In genomic region chr1:6623269-6623965, GRCh38 we compare ENCODE assay signal across 16 cellular contexts. TPM values are rescaled to one million over a fixed set of nuclear protein-coding genes. Genes with fewer than 3 reads are reported as not detected.
DNase-seq lines count a peak whose midpoint lies in the region; ATAC-seq and TF ChIP-seq lines count a peak whose summit lies in the region.
"Had no signal": no experiment of that assay in that cellular context is flagged by ENCODE, and none has a peak within 500 bp of the region (broad histone marks: within the 10 kb centered on the region; RNA-seq: fewer than 3 reads in every experiment).

No MANE protein-coding gene starts in this region.

- H3K4me3 ChIP-seq in GM23338: no peak overlapping the region
- no peak overlapping the region for H3K4me3 ChIP-seq in mesodermal cell (ENCODE audit: extremely low read depth, insufficient read depth, low read length, poor library complexity, severe bottlenecking)
- no peak overlapping the region for H3K4me3 ChIP-seq in colonic mucosa
- H3K4me3 ChIP-seq: left ventricle myocardium inferior had no signal

- no peak overlapping the region for H3K9ac ChIP-seq in colonic mucosa (ENCODE audit: low read depth in 2 of 2, low read length in 2 of 2)

- H3F3A ChIP-seq in GM23338 (replicated peaks; ENCODE audit: low read depth): peaks cover 34% of the 10 kb centered on the region

- H3K27ac ChIP-seq in 22Rv1: peak overlapping the region; percentile 90
- peak overlapping the region; percentile 88 for H3K27ac ChIP-seq in GM23338 (ENCODE audit: low read depth)
- H3K27ac ChIP-seq in mesodermal cell (ENCODE audit: low read depth, low read length, severe bottlenecking): peak overlapping the region; percentile 33
- H3K27ac ChIP-seq in colonic mucosa: no peak overlapping the region
- H3K27ac ChIP-seq: left ventricle myocardium inferior had no signal

- intact Hi-C loops in colonic mucosa (cut with DNase I): no loop called here

- H3K4me1 ChIP-seq in GM23338 (ENCODE audit: insufficient read depth): peaks cover 10% of the 10 kb centered on the region
- peaks cover 23% of the 10 kb centered on the region for H3K4me1 ChIP-seq in mesodermal cell (ENCODE audit: control insufficient read depth, insufficient read depth, low read length, poor library complexity, severe bottlenecking)
- H3K4me1 ChIP-seq in colonic mucosa: peaks cover 11% of the 10 kb centered on the region

- peaks cover 72% of the 10 kb centered on the region for H3K79me2 ChIP-seq in GM23338 (replicated peaks; ENCODE audit: insufficient read depth)

- H3K36me3 ChIP-seq in GM23338 (ENCODE audit: insufficient read depth) (peaks cover 21% of the 10 kb centered on the region), mesodermal cell (ENCODE audit: control insufficient read depth, insufficient read depth, low read length) (peaks cover 86% of the 10 kb centered on the region), colonic mucosa (no peaks in the 10 kb centered on the region)

- peaks cover 57% of the 10 kb centered on the region for H3K36me3 Mint-ChIP-seq in GM23338 (ENCODE audit: low read depth)

- ATAC-seq in GM23338 (no peak), HG02840 (IDR thresholded peaks at IDR 0.05; ENCODE audit: low FRiP score, unreplicated experiment) (no peak)
- ATAC-seq: activated naive CD4-positive, alpha-beta T cell treated with anti-CD3 and anti-CD28 coated beads, Interleukin-2, amount 50 U/mL, for 72 hours had no signal

- H3K27me3 Mint-ChIP-seq in GM23338 (ENCODE audit: insufficient read depth, low read depth, poor library complexity): peaks cover 15% of the 10 kb centered on the region

- peaks cover 55% of the 10 kb centered on the region for H4K20me1 ChIP-seq in GM23338 (replicated peaks; ENCODE audit: insufficient read depth)

- H3K27me3 ChIP-seq in GM23338 (ENCODE audit: insufficient read depth) (no peaks in the 10 kb centered on the region), colonic mucosa (no peaks in the 10 kb centered on the region)

- DNase-seq in GM23338 (ENCODE audit: low spot score) (no peak), amniotic epithelial cell (ENCODE audit: low read depth) (peak; percentile 74), NCI-H2081 (lab: John Stamatoyannopoulos, UW) (no peak), colonic mucosa (no peak), NCI-H187 treated with DMSO at 0.1 percent for 48 hours (lab: John Stamatoyannopoulos, UW) (no peak)
- DNase-seq: activated CD4-positive, alpha-beta T cell treated with anti-CD3 and anti-CD28 coated beads for 4 hours; left ventricle myocardium inferior; NCI-H1105 treated with DMSO at 0.1 percent for 48 hours; NCI-H2227 treated with DMSO at 0.1 percent for 48 hours; retina; Right ventricle myocardium superior; T-helper 9 cell had no signal

- H3K4me1 Mint-ChIP-seq in GM23338: peaks cover 20% of the 10 kb centered on the region

- H3K9me2 ChIP-seq in GM23338 (ENCODE audit: insufficient read depth): no peaks in the 10 kb centered on the region

- 91 to 92% methylated on average over 12 of the region's 14 CpGs for WGBS in mesodermal cell (ENCODE audit: insufficient coverage in 2 of 2), 2 experiments

- no peak overlapping the region; the same call in 2 of the 3 replicates for H3K4me3 Mint-ChIP-seq in GM23338

- H3K4me2 ChIP-seq in GM23338: no peak overlapping the region

- H2AFZ ChIP-seq in GM23338: no peak overlapping the region

- TF ChIP-seq CTCF in 22Rv1 (IDR thresholded peaks at IDR 0.05): no peak
- no peak for TF ChIP-seq CTCF in GM23338 (conservative IDR thresholded peaks at IDR 0.05; ENCODE audit: low read depth in 2 of 2)
- TF ChIP-seq CTCF in colonic mucosa (IDR thresholded peaks at IDR 0.05): no peak

- no peak overlapping the region for H3K27ac Mint-ChIP-seq in GM23338

- H3K9me3 ChIP-seq in mesodermal cell (ENCODE audit: control insufficient read depth, low read length): no peaks in the 10 kb centered on the region
- no peaks in the 10 kb centered on the region for H3K9me3 ChIP-seq in colonic mucosa
- H3K9me3 ChIP-seq: left ventricle myocardium inferior had no signal

- H3K9me3 Mint-ChIP-seq in GM23338: no peaks in the 10 kb centered on the region
- H3K9me3 Mint-ChIP-seq: activated naive CD4-positive, alpha-beta T cell treated with anti-CD3 and anti-CD28 coated beads, Interleukin-2, amount 50 U/mL, for 72 hours had no signal

TF ChIP-seq in GM23338, 12 proteins besides CTCF, POLR2A, EP300 and RAD21 (continues in another document):
- no peak for TF ChIP-seq POLR2AphosphoS5 (IDR thresholded peaks at IDR 0.05; ENCODE audit: low read depth)
- TF ChIP-seq ETS1 (IDR thresholded peaks at IDR 0.05): no peak
- no peak for TF ChIP-seq EZH2phosphoT487 (IDR thresholded peaks at IDR 0.05; ENCODE audit: unreplicated experiment)
- TF ChIP-seq ZNF331 (CRISPR knock-in tag; IDR thresholded peaks at IDR 0.05; ENCODE audit: low read depth): no peak
- no peak for TF ChIP-seq REST (IDR thresholded peaks at IDR 0.05; ENCODE audit: unreplicated experiment)
- TF ChIP-seq EZH2 (IDR thresholded peaks at IDR 0.05; ENCODE audit: low read depth, unreplicated experiment): no peak
- TF ChIP-seq ZNF114 (CRISPR knock-in tag; IDR thresholded peaks at IDR 0.05): no peak
- TF ChIP-seq NANOG (IDR thresholded peaks at IDR 0.05; ENCODE audit: borderline replicate concordance): no peak

RNA-seq across cellular contexts. Expression of gene THAP3, which starts 1.3 kb away (rescaled TPM):
- 15.1 and 18.6 TPM in 2 replicates for total RNA-seq in GM23338 (2014; rRNA removed; shearing (Covaris generic))
- 20.9 and 23.8 TPM in 2 replicates for polyA plus RNA-seq in GM23338 (2016; fragmentation: Nextera tagmentation; extraction: Ambion mirVana)
- polyA plus RNA-seq in mesodermal cell (2013, experiment 1 of 2): 24.1 TPM
- 21.9 TPM for polyA plus RNA-seq in mesodermal cell (2013, experiment 2 of 2)
- total RNA-seq in colonic mucosa: 10 to 100 TPM in 1 of 2 donors, 1 to 10 TPM in 1; 9.1 to 18.2 TPM

RNA-seq across cellular contexts. Expression of gene PHF13, which starts 9.9 kb away (rescaled TPM):
- 33.2 and 37.1 TPM in 2 replicates for total RNA-seq in GM23338 (2014; rRNA removed; shearing (Covaris generic))
- polyA plus RNA-seq in GM23338 (2016; fragmentation: Nextera tagmentation; extraction: Ambion mirVana): 10.4 and 12.1 TPM in 2 replicates
- polyA plus RNA-seq in mesodermal cell (2013, experiment 1 of 2): 26.7 TPM
- polyA plus RNA-seq in mesodermal cell (2013, experiment 2 of 2): 22.6 TPM
- 10 to 100 TPM in 1 of 2 donors, 1 to 10 TPM in 1; 8.0 to 13.4 TPM for total RNA-seq in colonic mucosa

RNA-seq across cellular contexts. Expression of gene KLHL21, which starts 20.7 kb away (rescaled TPM):
- 31.1 and 35.9 TPM in 2 replicates for total RNA-seq in GM23338 (2014; rRNA removed; shearing (Covaris generic))
- polyA plus RNA-seq in GM23338 (2016; fragmentation: Nextera tagmentation; extraction: Ambion mirVana): 7.3 and 7.8 TPM in 2 replicates
- 7.8 TPM for polyA plus RNA-seq in mesodermal cell (2013, experiment 1 of 2)
- 7.7 TPM for polyA plus RNA-seq in mesodermal cell (2013, experiment 2 of 2)
- total RNA-seq in colonic mucosa: 1 to 10 TPM; 9.4 TPM

RNA-seq across cellular contexts. Expression of gene ZBTB48, which starts 43.6 kb away (rescaled TPM):
- total RNA-seq in GM23338 (2014; rRNA removed; shearing (Covaris generic)): 21.0 and 25.5 TPM in 2 replicates
- 17.3 and 18.0 TPM in 2 replicates for polyA plus RNA-seq in GM23338 (2016; fragmentation: Nextera tagmentation; extraction: Ambion mirVana)
- 20.0 TPM for polyA plus RNA-seq in mesodermal cell (2013, experiment 1 of 2)
- polyA plus RNA-seq in mesodermal cell (2013, experiment 2 of 2): 18.6 TPM
- 10 to 100 TPM; 37.0 to 44.5 TPM for total RNA-seq in colonic mucosa
